In the genomic region with DNA sequence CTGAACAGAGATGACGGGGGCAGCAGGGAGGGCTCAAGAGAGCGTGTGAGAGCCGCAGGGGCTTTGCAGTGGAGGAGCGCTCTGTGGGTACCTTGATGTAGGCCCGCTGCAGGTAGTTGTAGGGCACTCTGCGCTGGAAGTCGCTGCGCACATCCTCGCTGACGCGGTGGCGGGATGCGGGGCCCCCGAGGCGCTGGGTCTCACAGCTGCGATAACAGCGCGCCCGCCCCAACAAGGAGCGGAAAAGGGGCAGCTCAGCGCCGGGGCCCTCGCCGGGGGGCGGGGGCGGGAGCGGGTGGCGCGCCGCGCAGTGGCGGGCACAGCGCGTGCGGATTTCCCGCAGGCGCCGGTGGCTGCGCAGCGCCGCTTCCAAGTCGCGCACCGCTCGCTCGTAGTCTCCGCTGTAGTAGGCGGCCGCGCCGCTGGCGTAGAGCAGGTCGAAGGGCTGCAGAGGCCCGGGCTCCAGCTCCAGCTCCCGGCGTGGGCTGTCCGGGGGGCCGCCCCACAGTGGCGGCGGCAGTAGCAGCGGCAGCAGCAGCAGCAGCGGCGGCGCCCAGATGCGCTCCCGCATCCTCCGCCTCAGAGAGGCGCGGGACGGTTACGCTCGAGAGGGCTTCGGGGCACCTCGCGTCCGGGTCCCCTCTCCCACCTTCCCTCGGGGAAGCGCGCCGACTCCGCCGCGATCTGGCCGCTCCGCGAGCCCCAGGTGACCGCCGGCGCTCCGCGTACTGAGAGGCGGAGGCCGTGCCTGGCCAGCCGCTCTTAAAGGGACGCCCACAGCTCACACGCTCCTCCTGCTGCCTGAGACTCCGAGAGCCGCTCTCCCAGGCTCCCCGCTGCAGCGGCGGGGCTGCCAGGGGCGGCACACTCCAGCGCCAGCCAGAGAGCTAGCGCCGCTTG, we compare ENCODE assay signal across 1 cellular context.
TF ChIP-seq lines count a peak whose summit lies in the region.

Gene P3H2, minus strand, starts transcription at position 737 of the 900 bp plus-strand sequence. Its CDS starts 166 bp downstream, at position 571.

TF ChIP-seq in HepG2, 621 proteins besides CTCF, POLR2A, EP300 and RAD21 (continued from another document and continues in another):
- TF ChIP-seq, protein P1, sequence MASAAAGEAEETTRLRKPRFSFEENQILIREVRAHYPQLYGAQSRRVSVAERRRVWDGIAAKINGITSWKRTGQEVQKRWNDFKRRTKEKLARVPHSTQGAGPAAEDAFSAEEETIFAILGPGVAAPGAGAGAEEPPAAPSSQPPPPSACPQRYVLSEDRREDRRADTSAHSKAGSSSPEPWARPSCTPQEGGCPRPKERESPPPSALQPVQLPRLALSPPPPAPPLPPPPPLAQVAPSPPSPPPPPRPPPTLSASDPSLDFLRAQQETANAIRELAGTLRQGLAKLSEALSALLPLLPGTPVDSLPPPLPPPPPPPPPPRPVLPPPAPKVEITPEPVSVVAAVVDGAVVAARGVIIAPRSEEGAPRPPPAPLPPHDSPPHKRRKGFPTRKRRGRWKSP (CRISPR knock-in tag; IDR thresholded peaks at IDR 0.05), result peak; percentile 93
- TF ChIP-seq SYNCRIP (IDR thresholded peaks at IDR 0.05; ENCODE audit: insufficient read depth, low read depth, low read length) (no peak), ZNF530 (CRISPR knock-in tag; IDR thresholded peaks at IDR 0.05; ENCODE audit: low read depth) (no peak), ZNF441 (CRISPR knock-in tag; IDR thresholded peaks at IDR 0.05; ENCODE audit: borderline replicate concordance) (0 out of 2 replicates have a peak, but pooled peaks have one; percentile 31), ZKSCAN5 (CRISPR knock-in tag; IDR thresholded peaks at IDR 0.05) (no peak), SP4 (CRISPR knock-in tag; IDR thresholded peaks at IDR 0.05) (no peak), ZNF276 (CRISPR knock-in tag; IDR thresholded peaks at IDR 0.05; ENCODE audit: low read depth) (no peak), DMAP1 (CRISPR knock-in tag; IDR thresholded peaks at IDR 0.05) (no peak), CBFB (CRISPR knock-in tag; IDR thresholded peaks at IDR 0.05) (no peak), ZNF557 (CRISPR knock-in tag; IDR thresholded peaks at IDR 0.05) (no peak), ZNF317 (CRISPR knock-in tag; IDR thresholded peaks at IDR 0.05) (no peak), SP140L (CRISPR knock-in tag; IDR thresholded peaks at IDR 0.05; ENCODE audit: borderline replicate concordance) (no peak), BORCS8-MEF2B (CRISPR knock-in tag; IDR thresholded peaks at IDR 0.05) (no peak), ZNF382 (CRISPR knock-in tag; IDR thresholded peaks at IDR 0.05; ENCODE audit: borderline replicate concordance) (no peak), CENPT (CRISPR knock-in tag; IDR thresholded peaks at IDR 0.05; ENCODE audit: low read depth) (no peak), ZNF777 (CRISPR knock-in tag; IDR thresholded peaks at IDR 0.05) (0 out of 2 replicates have a peak, but pooled peaks have one; percentile 39), MYC (CRISPR knock-in tag; IDR thresholded peaks at IDR 0.05; ENCODE audit: borderline replicate concordance) (no peak; the same call in 1 of the 2 replicates), XRCC5 (optimal IDR thresholded peaks at IDR 0.05; ENCODE audit: low read length) (peak; percentile 32), MAZ (IDR thresholded peaks at IDR 0.05; ENCODE audit: borderline replicate concordance, low read depth, low read length) (0 out of 2 replicates have a peak, but pooled peaks have one; percentile 31), MAZ (CRISPR knock-in tag; IDR thresholded peaks at IDR 0.05; ENCODE audit: low read depth) (no peak), ZNF17 (CRISPR knock-in tag; IDR thresholded peaks at IDR 0.05) (no peak), ZNF878 (CRISPR knock-in tag; IDR thresholded peaks at IDR 0.05) (no peak), ZNF552 (CRISPR knock-in tag; IDR thresholded peaks at IDR 0.05; ENCODE audit: borderline replicate concordance) (no peak), ZNF556 (CRISPR knock-in tag; IDR thresholded peaks at IDR 0.05; ENCODE audit: borderline replicate concordance) (0 out of 2 replicates have a peak, but pooled peaks have one; percentile 46), GMEB2 (CRISPR knock-in tag; IDR thresholded peaks at IDR 0.05; ENCODE audit: low read depth) (no peak), NR0B2 (CRISPR knock-in tag; IDR thresholded peaks at IDR 0.05) (no peak), SNAI1 (CRISPR knock-in tag; IDR thresholded peaks at IDR 0.05; ENCODE audit: borderline replicate concordance) (no peak), MTF2 (CRISPR knock-in tag; IDR thresholded peaks at IDR 0.05; ENCODE audit: borderline replicate concordance) (peak; percentile 88; the same call in 1 of the 2 replicates), RFX5 (IDR thresholded peaks at IDR 0.05; ENCODE audit: low read depth, low read length) (no peak), ZNF670 (CRISPR knock-in tag; IDR thresholded peaks at IDR 0.05; ENCODE audit: borderline replicate concordance) (no peak), ARHGAP35 (CRISPR knock-in tag; IDR thresholded peaks at IDR 0.05; ENCODE audit: borderline replicate concordance) (0 out of 2 replicates have a peak, but pooled peaks have one; percentile 25), ZNF451 (CRISPR knock-in tag; IDR thresholded peaks at IDR 0.05) (no peak)
- TF ChIP-seq, protein P2, sequence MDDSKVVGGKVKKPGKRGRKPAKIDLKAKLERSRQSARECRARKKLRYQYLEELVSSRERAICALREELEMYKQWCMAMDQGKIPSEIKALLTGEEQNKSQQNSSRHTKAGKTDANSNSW (CRISPR knock-in tag; IDR thresholded peaks at IDR 0.05; ENCODE audit: borderline replicate concordance), result no peak
- TF ChIP-seq, protein P3, sequence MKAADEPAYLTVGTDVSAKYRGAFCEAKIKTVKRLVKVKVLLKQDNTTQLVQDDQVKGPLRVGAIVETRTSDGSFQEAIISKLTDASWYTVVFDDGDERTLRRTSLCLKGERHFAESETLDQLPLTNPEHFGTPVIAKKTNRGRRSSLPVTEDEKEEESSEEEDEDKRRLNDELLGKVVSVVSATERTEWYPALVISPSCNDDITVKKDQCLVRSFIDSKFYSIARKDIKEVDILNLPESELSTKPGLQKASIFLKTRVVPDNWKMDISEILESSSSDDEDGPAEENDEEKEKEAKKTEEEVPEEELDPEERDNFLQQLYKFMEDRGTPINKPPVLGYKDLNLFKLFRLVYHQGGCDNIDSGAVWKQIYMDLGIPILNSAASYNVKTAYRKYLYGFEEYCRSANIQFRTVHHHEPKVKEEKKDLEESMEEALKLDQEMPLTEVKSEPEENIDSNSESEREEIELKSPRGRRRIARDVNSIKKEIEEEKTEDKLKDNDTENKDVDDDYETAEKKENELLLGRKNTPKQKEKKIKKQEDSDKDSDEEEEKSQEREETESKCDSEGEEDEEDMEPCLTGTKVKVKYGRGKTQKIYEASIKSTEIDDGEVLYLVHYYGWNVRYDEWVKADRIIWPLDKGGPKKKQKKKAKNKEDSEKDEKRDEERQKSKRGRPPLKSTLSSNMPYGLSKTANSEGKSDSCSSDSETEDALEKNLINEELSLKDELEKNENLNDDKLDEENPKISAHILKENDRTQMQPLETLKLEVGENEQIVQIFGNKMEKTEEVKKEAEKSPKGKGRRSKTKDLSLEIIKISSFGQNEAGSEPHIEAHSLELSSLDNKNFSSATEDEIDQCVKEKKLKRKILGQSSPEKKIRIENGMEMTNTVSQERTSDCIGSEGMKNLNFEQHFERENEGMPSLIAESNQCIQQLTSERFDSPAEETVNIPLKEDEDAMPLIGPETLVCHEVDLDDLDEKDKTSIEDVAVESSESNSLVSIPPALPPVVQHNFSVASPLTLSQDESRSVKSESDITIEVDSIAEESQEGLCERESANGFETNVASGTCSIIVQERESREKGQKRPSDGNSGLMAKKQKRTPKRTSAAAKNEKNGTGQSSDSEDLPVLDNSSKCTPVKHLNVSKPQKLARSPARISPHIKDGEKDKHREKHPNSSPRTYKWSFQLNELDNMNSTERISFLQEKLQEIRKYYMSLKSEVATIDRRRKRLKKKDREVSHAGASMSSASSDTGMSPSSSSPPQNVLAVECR (CRISPR knock-in tag; IDR thresholded peaks at IDR 0.05; ENCODE audit: borderline replicate concordance), result no peak
- TF ChIP-seq, protein P4, sequence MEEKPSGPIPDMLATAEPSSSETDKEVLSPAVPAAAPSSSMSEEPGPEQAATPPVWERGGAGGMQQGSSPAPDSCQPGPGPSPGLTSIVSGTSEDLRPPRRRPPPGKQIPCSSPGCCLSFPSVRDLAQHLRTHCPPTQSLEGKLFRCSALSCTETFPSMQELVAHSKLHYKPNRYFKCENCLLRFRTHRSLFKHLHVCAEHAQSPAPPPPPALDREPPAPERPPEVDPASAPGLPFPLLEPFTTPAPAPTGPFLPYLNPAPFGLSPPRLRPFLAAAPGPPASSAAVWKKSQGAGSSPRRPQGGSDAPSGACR (CRISPR knock-in tag; IDR thresholded peaks at IDR 0.05), result no peak
- TF ChIP-seq, protein P5, sequence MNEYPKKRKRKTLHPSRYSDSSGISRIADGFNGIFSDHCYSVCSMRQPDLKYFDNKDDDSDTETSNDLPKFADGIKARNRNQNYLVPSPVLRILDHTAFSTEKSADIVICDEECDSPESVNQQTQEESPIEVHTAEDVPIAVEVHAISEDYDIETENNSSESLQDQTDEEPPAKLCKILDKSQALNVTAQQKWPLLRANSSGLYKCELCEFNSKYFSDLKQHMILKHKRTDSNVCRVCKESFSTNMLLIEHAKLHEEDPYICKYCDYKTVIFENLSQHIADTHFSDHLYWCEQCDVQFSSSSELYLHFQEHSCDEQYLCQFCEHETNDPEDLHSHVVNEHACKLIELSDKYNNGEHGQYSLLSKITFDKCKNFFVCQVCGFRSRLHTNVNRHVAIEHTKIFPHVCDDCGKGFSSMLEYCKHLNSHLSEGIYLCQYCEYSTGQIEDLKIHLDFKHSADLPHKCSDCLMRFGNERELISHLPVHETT (CRISPR knock-in tag; conservative IDR thresholded peaks at IDR 0.05), result no peak
- TF ChIP-seq, protein P6, sequence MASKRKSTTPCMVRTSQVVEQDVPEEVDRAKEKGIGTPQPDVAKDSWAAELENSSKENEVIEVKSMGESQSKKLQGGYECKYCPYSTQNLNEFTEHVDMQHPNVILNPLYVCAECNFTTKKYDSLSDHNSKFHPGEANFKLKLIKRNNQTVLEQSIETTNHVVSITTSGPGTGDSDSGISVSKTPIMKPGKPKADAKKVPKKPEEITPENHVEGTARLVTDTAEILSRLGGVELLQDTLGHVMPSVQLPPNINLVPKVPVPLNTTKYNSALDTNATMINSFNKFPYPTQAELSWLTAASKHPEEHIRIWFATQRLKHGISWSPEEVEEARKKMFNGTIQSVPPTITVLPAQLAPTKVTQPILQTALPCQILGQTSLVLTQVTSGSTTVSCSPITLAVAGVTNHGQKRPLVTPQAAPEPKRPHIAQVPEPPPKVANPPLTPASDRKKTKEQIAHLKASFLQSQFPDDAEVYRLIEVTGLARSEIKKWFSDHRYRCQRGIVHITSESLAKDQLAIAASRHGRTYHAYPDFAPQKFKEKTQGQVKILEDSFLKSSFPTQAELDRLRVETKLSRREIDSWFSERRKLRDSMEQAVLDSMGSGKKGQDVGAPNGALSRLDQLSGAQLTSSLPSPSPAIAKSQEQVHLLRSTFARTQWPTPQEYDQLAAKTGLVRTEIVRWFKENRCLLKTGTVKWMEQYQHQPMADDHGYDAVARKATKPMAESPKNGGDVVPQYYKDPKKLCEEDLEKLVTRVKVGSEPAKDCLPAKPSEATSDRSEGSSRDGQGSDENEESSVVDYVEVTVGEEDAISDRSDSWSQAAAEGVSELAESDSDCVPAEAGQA (IDR thresholded peaks at IDR 0.05; ENCODE audit: low read depth), result no peak
- TF ChIP-seq, protein P6 (CRISPR knock-in tag; IDR thresholded peaks at IDR 0.05; ENCODE audit: borderline replicate concordance), result no peak
- TF ChIP-seq, protein P7, sequence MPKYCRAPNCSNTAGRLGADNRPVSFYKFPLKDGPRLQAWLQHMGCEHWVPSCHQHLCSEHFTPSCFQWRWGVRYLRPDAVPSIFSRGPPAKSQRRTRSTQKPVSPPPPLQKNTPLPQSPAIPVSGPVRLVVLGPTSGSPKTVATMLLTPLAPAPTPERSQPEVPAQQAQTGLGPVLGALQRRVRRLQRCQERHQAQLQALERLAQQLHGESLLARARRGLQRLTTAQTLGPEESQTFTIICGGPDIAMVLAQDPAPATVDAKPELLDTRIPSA (CRISPR knock-in tag; IDR thresholded peaks at IDR 0.05; ENCODE audit: borderline replicate concordance), result no peak
